ENCODE assay signal across 19 cellular contexts in genomic region chr19:55042688-55043087, GRCh38. TPM values are rescaled to one million over a fixed set of nuclear protein-coding genes. Genes with fewer than 3 reads are reported as not detected.
DNase-seq lines count a peak whose midpoint lies in the region; ATAC-seq and TF ChIP-seq lines count a peak whose summit lies in the region.
"Had no signal": no experiment of that assay in that cellular context is flagged by ENCODE, and none has a peak within 500 bp of the region (broad histone marks: within the 10 kb centered on the region; RNA-seq: fewer than 3 reads in every experiment).

No MANE protein-coding gene starts in this region.

- peaks cover 25% of the 10 kb centered on the region for H3K36me3 ChIP-seq in CD4-positive, alpha-beta memory T cell (ENCODE audit: insufficient read depth, low read length)
- H3K36me3 ChIP-seq in naive thymus-derived CD4-positive, alpha-beta T cell (ENCODE audit: control insufficient read depth in 2 of 3, insufficient read depth in 3 of 3, low read length in 3 of 3), result peaks cover 0 to 37% (median 1%) of the 10 kb centered on the region in 3 experiments

- H3K4me1 Mint-ChIP-seq in T-helper 1 cell treated with Interleukin-12 subunit alpha and Interleukin-12 subunit beta and Interleukin-4 antibody, amounts not matched to agents 30 μg/mL and 1 μg/mL, for 36 hours (ENCODE audit: low read depth), result peaks cover 20% of the 10 kb centered on the region
- H3K4me1 Mint-ChIP-seq in CD4-positive, alpha-beta memory T cell, result peaks cover 14 to 25% (median 20%) of the 10 kb centered on the region in 4 donors
- H3K4me1 Mint-ChIP-seq in activated T-helper 2 cell treated with anti-CD3 and anti-CD28 coated beads, Interferon-gamma antibody, Interleukin-2, Interleukin-4, amounts not matched to agents 10 μg/mL and 5 μg/mL and 100 μg/mL, durations not matched to agents 14 hours and 24 hours and 36 hours (ENCODE audit: low read depth), result peaks cover 18% of the 10 kb centered on the region
- H3K4me1 Mint-ChIP-seq in naive thymus-derived CD4-positive, alpha-beta T cell, result peaks cover 16 to 34% (median 26%) of the 10 kb centered on the region in 7 donors
- peaks cover 3% of the 10 kb centered on the region; the same call in 1 of the 2 replicates for H3K4me1 Mint-ChIP-seq in WTC11

- intact Hi-C loops in CD4-positive, alpha-beta memory T cell (cut with micrococcal nuclease), result no loop called here
- intact Hi-C loops in activated T-helper 2 cell treated with anti-CD3 and anti-CD28 coated beads, Interferon-gamma antibody, Interleukin-2, Interleukin-4, amounts not matched to agents 10 μg/mL and 5 μg/mL and 100 μg/mL, durations not matched to agents 14 hours and 24 hours and 36 hours (cut with micrococcal nuclease), result loop anchor here (2.0 kb wide), 1 partner anchor 20 kb away; the partner anchor contains the start of gene RDH13
- intact Hi-C loops in naive thymus-derived CD4-positive, alpha-beta T cell (cut with micrococcal nuclease), result loop anchor here (1.0 to 2.0 kb wide), 2 partner anchors 20 to 21 kb away; partner anchors contain the start of gene RDH13 (in 2 of the 2)

- H3K36me3 Mint-ChIP-seq in T-helper 1 cell treated with Interleukin-12 subunit alpha and Interleukin-12 subunit beta and Interleukin-4 antibody, amounts not matched to agents 30 μg/mL and 1 μg/mL, for 36 hours (ENCODE audit: low read depth), result peaks cover 30% of the 10 kb centered on the region
- peaks cover 14 to 32% of the 10 kb centered on the region in 2 donors for H3K36me3 Mint-ChIP-seq in CD4-positive, alpha-beta memory T cell
- H3K36me3 Mint-ChIP-seq in activated T-helper 2 cell treated with anti-CD3 and anti-CD28 coated beads, Interferon-gamma antibody, Interleukin-2, Interleukin-4, amounts not matched to agents 10 μg/mL and 5 μg/mL and 100 μg/mL, durations not matched to agents 14 hours and 24 hours and 36 hours (ENCODE audit: low read depth), result peaks cover 48% of the 10 kb centered on the region
- H3K36me3 Mint-ChIP-seq in naive thymus-derived CD4-positive, alpha-beta T cell, result peaks cover 0 to 36% (median 9%) of the 10 kb centered on the region in 5 donors
- peaks cover 40% of the 10 kb centered on the region for H3K36me3 Mint-ChIP-seq in WTC11

- DNase-seq in T-helper 1 cell, result no peak
- DNase-seq in CD4-positive, alpha-beta memory T cell, result no peak
- DNase-seq in activated T-helper 2 cell treated with anti-CD3 and anti-CD28 coated beads, Interferon-gamma antibody, Interleukin-2, Interleukin-4, amounts not matched to agents 10 μg/mL and 5 μg/mL and 100 μg/mL, durations not matched to agents 14 hours and 24 hours and 36 hours (ENCODE audit: low spot score), result no peak
- no peak for DNase-seq in naive thymus-derived CD4-positive, alpha-beta T cell
- DNase-seq in WTC11 (ENCODE audit: low spot score), result no peak
- DNase-seq in kidney glomerular epithelial cell (lab: John Stamatoyannopoulos, UW), result no peak
- DNase-seq: heart left ventricle, MG63, NCI-H1436 treated with DMSO at 0.1 percent for 48 hours, NCI-H524, T1000, transverse colon had no signal

- peak overlapping the region; percentile 94 for H3K27ac Mint-ChIP-seq in T-helper 1 cell treated with Interleukin-12 subunit alpha and Interleukin-12 subunit beta and Interleukin-4 antibody, amounts not matched to agents 30 μg/mL and 1 μg/mL, for 36 hours
- H3K27ac Mint-ChIP-seq in CD4-positive, alpha-beta memory T cell, result peak overlapping the region in 3 of 7 donors; percentile 46 to 84 (median 69)
- peak overlapping the region; percentile 81 for H3K27ac Mint-ChIP-seq in activated T-helper 2 cell treated with anti-CD3 and anti-CD28 coated beads, Interferon-gamma antibody, Interleukin-2, Interleukin-4, amounts not matched to agents 10 μg/mL and 5 μg/mL and 100 μg/mL, durations not matched to agents 14 hours and 24 hours and 36 hours
- peak overlapping the region in 6 of 9 donors; percentile 51 to 93 (median 75) for H3K27ac Mint-ChIP-seq in naive thymus-derived CD4-positive, alpha-beta T cell
- H3K27ac Mint-ChIP-seq in WTC11, result no peak overlapping the region

- ATAC-seq in naive thymus-derived CD4-positive, alpha-beta T cell, result no peak
- ATAC-seq in WTC11, result no peak
- ATAC-seq in HG03442 (IDR thresholded peaks at IDR 0.05; ENCODE audit: unreplicated experiment), result no peak
- ATAC-seq: left lung had no signal

- H3K27me3 ChIP-seq in CD4-positive, alpha-beta memory T cell (ENCODE audit: insufficient read depth, low read length), result no peaks in the 10 kb centered on the region
- H3K27me3 ChIP-seq in naive thymus-derived CD4-positive, alpha-beta T cell (ENCODE audit: control insufficient read depth in 2 of 2, insufficient read depth in 2 of 2, low read length in 2 of 2), result no peaks in the 10 kb centered on the region
- H3K27me3 ChIP-seq: breast epithelium, heart left ventricle, MG63, transverse colon had no signal

- H3K9me3 Mint-ChIP-seq in T-helper 1 cell treated with Interleukin-12 subunit alpha and Interleukin-12 subunit beta and Interleukin-4 antibody, amounts not matched to agents 30 μg/mL and 1 μg/mL, for 36 hours, result peaks cover 4% of the 10 kb centered on the region
- peaks cover 0 to 4% (median 0%) of the 10 kb centered on the region in 8 donors for H3K9me3 Mint-ChIP-seq in CD4-positive, alpha-beta memory T cell
- H3K9me3 Mint-ChIP-seq in activated T-helper 2 cell treated with anti-CD3 and anti-CD28 coated beads, Interferon-gamma antibody, Interleukin-2, Interleukin-4, amounts not matched to agents 10 μg/mL and 5 μg/mL and 100 μg/mL, durations not matched to agents 14 hours and 24 hours and 36 hours, result no peaks in the 10 kb centered on the region
- peaks cover 0 to 3% (median 0%) of the 10 kb centered on the region in 11 donors for H3K9me3 Mint-ChIP-seq in naive thymus-derived CD4-positive, alpha-beta T cell
- H3K9me3 Mint-ChIP-seq in WTC11, result no peaks in the 10 kb centered on the region

- POLR2A ChIA-PET in CD4-positive, alpha-beta memory T cell (lab: Charles Lee; ENCODE audit: partially characterized antibody), result no interaction called here
- POLR2A ChIA-PET in naive thymus-derived CD4-positive, alpha-beta T cell (lab: Charles Lee), result no interaction called here
- POLR2A ChIA-PET in WTC11 (lab: Charles Lee), result interaction anchor here (0.5 kb wide), 1 partner anchor 193 kb away, joined by 5 read pairs; no protein-coding TSS in a partner anchor

- H3K9me3 ChIP-seq in CD4-positive, alpha-beta memory T cell (ENCODE audit: control insufficient read depth in 1 of 2, low read length in 2 of 2), result no peaks in the 10 kb centered on the region
- no peaks in the 10 kb centered on the region for H3K9me3 ChIP-seq in naive thymus-derived CD4-positive, alpha-beta T cell (ENCODE audit: control insufficient read depth in 2 of 3, low read length in 3 of 3)
- H3K9me3 ChIP-seq: breast epithelium, heart left ventricle, left lung, MG63, transverse colon had no signal

- H3K4me3 ChIP-seq in CD4-positive, alpha-beta memory T cell (ENCODE audit: low read length in 2 of 2), result no peak overlapping the region
- no peak overlapping the region for H3K4me3 ChIP-seq in naive thymus-derived CD4-positive, alpha-beta T cell (ENCODE audit: low read length)
- H3K4me3 ChIP-seq: breast epithelium, heart left ventricle, left lung, MG63, transverse colon had no signal

- TF ChIP-seq CTCF in WTC11 (IDR thresholded peaks at IDR 0.05), result no peak

- H3K27ac ChIP-seq in CD4-positive, alpha-beta memory T cell (ENCODE audit: low read depth, low read length), result no peak overlapping the region
- H3K27ac ChIP-seq in naive thymus-derived CD4-positive, alpha-beta T cell (ENCODE audit: low read depth, low read length), result no peak overlapping the region
- H3K27ac ChIP-seq: 22Rv1, breast epithelium, heart left ventricle, left lung, transverse colon had no signal

- peaks cover 17% of the 10 kb centered on the region for H3K4me1 ChIP-seq in CD4-positive, alpha-beta memory T cell (ENCODE audit: insufficient read depth, low read length)
- peaks cover 11 to 19% of the 10 kb centered on the region in 2 donors for H3K4me1 ChIP-seq in naive thymus-derived CD4-positive, alpha-beta T cell (ENCODE audit: control insufficient read depth in 2 of 2, insufficient read depth in 2 of 2, low read length in 2 of 2)
- H3K4me1 ChIP-seq: breast epithelium, transverse colon had no signal

- CTCF ChIA-PET in CD4-positive, alpha-beta memory T cell (lab: Charles Lee; ENCODE audit: partially characterized antibody), result no interaction called here
- CTCF ChIA-PET in naive thymus-derived CD4-positive, alpha-beta T cell (lab: Charles Lee), result no interaction called here
- CTCF ChIA-PET in WTC11 (lab: Charles Lee), result no interaction called here

- peak overlapping the region; percentile 73 for H3K4me3 Mint-ChIP-seq in T-helper 1 cell treated with Interleukin-12 subunit alpha and Interleukin-12 subunit beta and Interleukin-4 antibody, amounts not matched to agents 30 μg/mL and 1 μg/mL, for 36 hours
- peak overlapping the region in 6 of 8 donors; percentile 46 to 89 (median 80) for H3K4me3 Mint-ChIP-seq in CD4-positive, alpha-beta memory T cell
- peak overlapping the region; percentile 71 for H3K4me3 Mint-ChIP-seq in activated T-helper 2 cell treated with anti-CD3 and anti-CD28 coated beads, Interferon-gamma antibody, Interleukin-2, Interleukin-4, amounts not matched to agents 10 μg/mL and 5 μg/mL and 100 μg/mL, durations not matched to agents 14 hours and 24 hours and 36 hours (ENCODE audit: low read depth)
- H3K4me3 Mint-ChIP-seq in naive thymus-derived CD4-positive, alpha-beta T cell, result peak overlapping the region; percentile 37 to 87 (median 82)
- H3K4me3 Mint-ChIP-seq in WTC11, result no peak overlapping the region

- H3K27me3 Mint-ChIP-seq in T-helper 1 cell treated with Interleukin-12 subunit alpha and Interleukin-12 subunit beta and Interleukin-4 antibody, amounts not matched to agents 30 μg/mL and 1 μg/mL, for 36 hours (ENCODE audit: low read depth), result no peaks in the 10 kb centered on the region
- no peaks in the 10 kb centered on the region for H3K27me3 Mint-ChIP-seq in CD4-positive, alpha-beta memory T cell
- H3K27me3 Mint-ChIP-seq in activated T-helper 2 cell treated with anti-CD3 and anti-CD28 coated beads, Interferon-gamma antibody, Interleukin-2, Interleukin-4, amounts not matched to agents 10 μg/mL and 5 μg/mL and 100 μg/mL, durations not matched to agents 14 hours and 24 hours and 36 hours (ENCODE audit: low read depth), result no peaks in the 10 kb centered on the region
- no peaks in the 10 kb centered on the region for H3K27me3 Mint-ChIP-seq in naive thymus-derived CD4-positive, alpha-beta T cell
- H3K27me3 Mint-ChIP-seq in WTC11 (ENCODE audit: low read depth), result no peaks in the 10 kb centered on the region

RNA-seq across cellular contexts. Expression of gene GP6, which starts 4.6 kb away (rescaled TPM):
- total RNA-seq in CD4-positive, alpha-beta memory T cell, result under 1 TPM; 0.33 to 0.52 TPM
- polyA plus RNA-seq in CD4-positive, alpha-beta memory T cell, result not detected
- 0.37 and 0.50 TPM in 2 replicates for total RNA-seq in activated T-helper 2 cell treated with anti-CD3 and anti-CD28 coated beads, Interferon-gamma antibody, Interleukin-2, Interleukin-4, amounts not matched to agents 10 μg/mL and 5 μg/mL and 100 μg/mL, durations not matched to agents 14 hours and 24 hours and 36 hours
- 1 to 10 TPM in 1 of 5 experiments, under 1 TPM in 4; 0.27 to 1.2 (median 0.51) TPM for total RNA-seq in naive thymus-derived CD4-positive, alpha-beta T cell
- polyA plus RNA-seq in naive thymus-derived CD4-positive, alpha-beta T cell, result under 1 TPM; 0.14 to 0.33 TPM
- total RNA-seq in WTC11 (2021), result 0.41 to 1.1 TPM (median 0.61 TPM) in 3 replicates
- total RNA-seq: breast epithelium, pulmonary artery endothelial cell, RPMI7951 had no signal

RNA-seq across cellular contexts. Expression of gene RDH13, which starts 20.3 kb away (rescaled TPM):
- 10 to 100 TPM; 23.9 to 27.4 TPM for total RNA-seq in CD4-positive, alpha-beta memory T cell
- 10 to 100 TPM in 1 of 2 donors, 1 to 10 TPM in 1; 3.3 to 15.6 TPM for polyA plus RNA-seq in CD4-positive, alpha-beta memory T cell
- 18.3 and 18.9 TPM in 2 replicates for total RNA-seq in activated T-helper 2 cell treated with anti-CD3 and anti-CD28 coated beads, Interferon-gamma antibody, Interleukin-2, Interleukin-4, amounts not matched to agents 10 μg/mL and 5 μg/mL and 100 μg/mL, durations not matched to agents 14 hours and 24 hours and 36 hours
- 10 to 100 TPM; 14.5 to 24.8 (median 19.0) TPM for total RNA-seq in naive thymus-derived CD4-positive, alpha-beta T cell
- 10 to 100 TPM in 1 of 2 donors, 1 to 10 TPM in 1; 9.4 to 24.8 TPM for polyA plus RNA-seq in naive thymus-derived CD4-positive, alpha-beta T cell
- total RNA-seq in WTC11 (2021), result 35.3 to 39.5 TPM (median 38.4 TPM) in 3 replicates

RNA-seq across cellular contexts. Expression of gene EPS8L1, which starts 33.0 kb away (rescaled TPM):
- 1 to 10 TPM; 1.6 to 2.2 TPM for total RNA-seq in CD4-positive, alpha-beta memory T cell
- polyA plus RNA-seq in CD4-positive, alpha-beta memory T cell, result under 1 TPM; 0.45 to 0.49 TPM
- total RNA-seq in activated T-helper 2 cell treated with anti-CD3 and anti-CD28 coated beads, Interferon-gamma antibody, Interleukin-2, Interleukin-4, amounts not matched to agents 10 μg/mL and 5 μg/mL and 100 μg/mL, durations not matched to agents 14 hours and 24 hours and 36 hours, result 4.9 and 6.6 TPM in 2 replicates
- 1 to 10 TPM in 4 of 5 experiments, under 1 TPM in 1; 0.76 to 6.8 (median 2.0) TPM for total RNA-seq in naive thymus-derived CD4-positive, alpha-beta T cell
- polyA plus RNA-seq in naive thymus-derived CD4-positive, alpha-beta T cell, result under 1 TPM in 1 of 2 donors, not detected in 1; 0.09 TPM
- 38.9 to 43.8 TPM (median 42.8 TPM) in 3 replicates for total RNA-seq in WTC11 (2021)
